25 cellular contexts compared by ENCODE assay signal in genomic region chr16:59214455-59214854, GRCh38.
"Had no signal": no experiment of that assay in that cellular context is flagged by ENCODE, and none has a peak within 500 bp of the region (broad histone marks: within the 10 kb centered on the region; RNA-seq: fewer than 3 reads in every experiment).

No MANE protein-coding gene starts in this region.

- H3K27me3 ChIP-seq: colonic mucosa, esophagus squamous epithelium, gastrocnemius medialis, heart right ventricle had no signal

- H3K27ac ChIP-seq: colonic mucosa, epithelial cell of prostate, esophagus squamous epithelium, gastrocnemius medialis, heart right ventricle, left ventricle myocardium inferior, lower lobe of right lung had no signal

- H3K4me3 ChIP-seq: colonic mucosa, esophagus squamous epithelium, gastrocnemius medialis, heart right ventricle, left ventricle myocardium inferior, lower lobe of right lung, mucosa of descending colon had no signal

- H3K36me3 ChIP-seq: colonic mucosa, esophagus squamous epithelium, gastrocnemius medialis, heart right ventricle, left ventricle myocardium inferior, lower lobe of right lung had no signal

- H3K4me1 ChIP-seq: colonic mucosa had no signal

- H3K9me3 ChIP-seq: colonic mucosa, esophagus squamous epithelium, gastrocnemius medialis, left ventricle myocardium inferior, lower lobe of right lung had no signal

- DNase-seq: colonic mucosa; cortex of kidney; effector CD8-positive, alpha-beta T cell; effector memory CD8-positive, alpha-beta T cell; endodermal cell; erythroblast; esophagus squamous epithelium; foreskin fibroblast; foreskin melanocyte; gastrocnemius medialis; glutamatergic neuron; head of caudate nucleus; heart right ventricle; hippocampal formation; left cardiac atrium; left ventricle myocardium inferior; lower lobe of right lung; mesenchymal stem cell; mucosa of descending colon; naive B cell had no signal

- FAIRE-seq: endometrium, islet of Langerhans, keratinocyte had no signal

- ATAC-seq: effector memory CD8-positive, alpha-beta T cell; esophagus mucosa; gastrocnemius medialis; heart right ventricle; left cardiac atrium; lower lobe of right lung; mucosa of descending colon had no signal
